In genomic region chr12:47111854-47112253, GRCh38 we compare ENCODE assay signal across 19 cellular contexts. TPM values are rescaled to one million over a fixed set of nuclear protein-coding genes. Genes with fewer than 3 reads are reported as not detected.
DNase-seq lines count a peak whose midpoint lies in the region; ATAC-seq lines count a peak whose summit lies in the region.
"Had no signal": no experiment of that assay in that cellular context is flagged by ENCODE, and none has a peak within 500 bp of the region (broad histone marks: within the 10 kb centered on the region; RNA-seq: fewer than 3 reads in every experiment).

No MANE protein-coding gene starts in this region.

- H3K27ac Mint-ChIP-seq in activated CD4-positive, alpha-beta memory T cell treated with anti-CD3 and anti-CD28 coated beads, Interleukin-2, amount 10 ng/mL, durations not matched to agents 7 days and 5 days: peak overlapping the region; percentile 48
- H3K27ac Mint-ChIP-seq in activated CD4-positive, alpha-beta memory T cell treated with anti-CD3 and anti-CD28 coated beads for 36 hours: no peak overlapping the region
- peak overlapping the region; percentile 50 for H3K27ac Mint-ChIP-seq in activated T-helper 17 cell treated with anti-CD3 and anti-CD28 coated beads, Interleukin-2, amount 50 U/mL, for 72 hours
- peak overlapping the region; percentile 7 for H3K27ac Mint-ChIP-seq in memory B cell
- H3K27ac Mint-ChIP-seq: GM23338, IgD-negative memory B cell had no signal

- POLR2A ChIA-PET in activated CD4-positive, alpha-beta memory T cell treated with anti-CD3 and anti-CD28 coated beads, Interleukin-2, amount 10 ng/mL, durations not matched to agents 7 days and 5 days (lab: Charles Lee): interaction anchor here (0.6 kb wide), 1 partner anchor 11 kb away, joined by 3 read pairs; no protein-coding TSS in a partner anchor
- POLR2A ChIA-PET in activated CD4-positive, alpha-beta memory T cell treated with anti-CD3 and anti-CD28 coated beads for 36 hours (lab: Charles Lee): interaction anchor here (1.1 to 1.7 kb wide), 3 partner anchors 26 to 106 kb away, joined by 3 to 4 read pairs (median 4); no protein-coding TSS in a partner anchor

- no peak for ATAC-seq in activated T-helper 17 cell treated with anti-CD3 and anti-CD28 coated beads, Interleukin-2, amount 50 U/mL, for 72 hours (replicated peaks)
- no peak for ATAC-seq in memory B cell (ENCODE audit: low read depth)
- ATAC-seq: GM12878, GM23338, HCT116 had no signal

- H3K36me3 Mint-ChIP-seq in activated CD4-positive, alpha-beta memory T cell treated with anti-CD3 and anti-CD28 coated beads, Interleukin-2, amount 10 ng/mL, durations not matched to agents 7 days and 5 days (ENCODE audit: low read depth): peaks cover 16% of the 10 kb centered on the region
- peaks cover 14% of the 10 kb centered on the region for H3K36me3 Mint-ChIP-seq in activated CD4-positive, alpha-beta memory T cell treated with anti-CD3 and anti-CD28 coated beads for 36 hours
- H3K36me3 Mint-ChIP-seq in activated T-helper 17 cell treated with anti-CD3 and anti-CD28 coated beads, Interleukin-2, amount 50 U/mL, for 72 hours (ENCODE audit: low read depth): peaks cover 51% of the 10 kb centered on the region
- H3K36me3 Mint-ChIP-seq in memory B cell: peaks cover 27% of the 10 kb centered on the region

- intact Hi-C loops in activated CD4-positive, alpha-beta memory T cell treated with anti-CD3 and anti-CD28 coated beads for 36 hours (cut with micrococcal nuclease): loop anchor here (1.0 to 5.0 kb wide), 4 partner anchors 8 to 283 kb away; no protein-coding TSS in a partner anchor

- in situ Hi-C loops in KBM-7 (cut with MboI; ENCODE audit: low pct_unique_long_range_greater_than_20kb, low sequenced_read_pairs): no loop called here

- no peaks in the 10 kb centered on the region for H3K9me3 ChIP-seq in KOPT-K1 (ENCODE audit: insufficient read depth, low read length, poor library complexity, severe bottlenecking)

- CTCF ChIA-PET in activated CD4-positive, alpha-beta memory T cell treated with anti-CD3 and anti-CD28 coated beads, Interleukin-2, amount 10 ng/mL, durations not matched to agents 7 days and 5 days (lab: Charles Lee): interaction anchor here (1.3 to 1.4 kb wide), 2 partner anchors 40 to 286 kb away, joined by 3 to 4 read pairs; no protein-coding TSS in a partner anchor
- CTCF ChIA-PET in activated CD4-positive, alpha-beta memory T cell treated with anti-CD3 and anti-CD28 coated beads for 36 hours (lab: Charles Lee): interaction anchor here (1.0 kb wide), 1 partner anchor 79 kb away, joined by 4 read pairs; no protein-coding TSS in a partner anchor

- peaks cover 36% of the 10 kb centered on the region for H3K4me1 Mint-ChIP-seq in activated CD4-positive, alpha-beta memory T cell treated with anti-CD3 and anti-CD28 coated beads, Interleukin-2, amount 10 ng/mL, durations not matched to agents 7 days and 5 days
- peaks cover 38% of the 10 kb centered on the region for H3K4me1 Mint-ChIP-seq in activated CD4-positive, alpha-beta memory T cell treated with anti-CD3 and anti-CD28 coated beads for 36 hours (ENCODE audit: low read depth)
- peaks cover 17% of the 10 kb centered on the region for H3K4me1 Mint-ChIP-seq in activated T-helper 17 cell treated with anti-CD3 and anti-CD28 coated beads, Interleukin-2, amount 50 U/mL, for 72 hours
- H3K4me1 Mint-ChIP-seq in memory B cell: peaks cover 2% of the 10 kb centered on the region
- H3K4me1 Mint-ChIP-seq: GM23338 had no signal

- no peaks in the 10 kb centered on the region for H3K36me3 ChIP-seq in KOPT-K1 (ENCODE audit: insufficient read depth, low read length)

- H3K4me3 Mint-ChIP-seq in activated CD4-positive, alpha-beta memory T cell treated with anti-CD3 and anti-CD28 coated beads, Interleukin-2, amount 10 ng/mL, durations not matched to agents 7 days and 5 days: no peak overlapping the region
- no peak overlapping the region for H3K4me3 Mint-ChIP-seq in activated CD4-positive, alpha-beta memory T cell treated with anti-CD3 and anti-CD28 coated beads for 36 hours
- H3K4me3 Mint-ChIP-seq in activated T-helper 17 cell treated with anti-CD3 and anti-CD28 coated beads, Interleukin-2, amount 50 U/mL, for 72 hours: peak overlapping the region; percentile 53
- H3K4me3 Mint-ChIP-seq in memory B cell: no peak overlapping the region
- H3K4me3 Mint-ChIP-seq: GM23338, IgD-negative memory B cell had no signal

- H3K27ac ChIP-seq in KOPT-K1 (ENCODE audit: low read depth, low read length, poor library complexity, severe bottlenecking): peak overlapping the region; percentile 29
- H3K27ac ChIP-seq: HL-60 had no signal

- H3K27me3 Mint-ChIP-seq in activated CD4-positive, alpha-beta memory T cell treated with anti-CD3 and anti-CD28 coated beads, Interleukin-2, amount 10 ng/mL, durations not matched to agents 7 days and 5 days: no peaks in the 10 kb centered on the region
- H3K27me3 Mint-ChIP-seq in activated CD4-positive, alpha-beta memory T cell treated with anti-CD3 and anti-CD28 coated beads for 36 hours: no peaks in the 10 kb centered on the region
- H3K27me3 Mint-ChIP-seq in activated T-helper 17 cell treated with anti-CD3 and anti-CD28 coated beads, Interleukin-2, amount 50 U/mL, for 72 hours: no peaks in the 10 kb centered on the region
- no peaks in the 10 kb centered on the region for H3K27me3 Mint-ChIP-seq in memory B cell
- H3K27me3 Mint-ChIP-seq: IgD-negative memory B cell had no signal

- H3K9me3 Mint-ChIP-seq in activated CD4-positive, alpha-beta memory T cell treated with anti-CD3 and anti-CD28 coated beads, Interleukin-2, amount 10 ng/mL, durations not matched to agents 7 days and 5 days: no peaks in the 10 kb centered on the region
- H3K9me3 Mint-ChIP-seq in activated CD4-positive, alpha-beta memory T cell treated with anti-CD3 and anti-CD28 coated beads for 36 hours: no peaks in the 10 kb centered on the region
- no peaks in the 10 kb centered on the region for H3K9me3 Mint-ChIP-seq in activated T-helper 17 cell treated with anti-CD3 and anti-CD28 coated beads, Interleukin-2, amount 50 U/mL, for 72 hours
- H3K9me3 Mint-ChIP-seq in memory B cell: no peaks in the 10 kb centered on the region
- H3K9me3 Mint-ChIP-seq: CD8-positive, alpha-beta T cell; GM23338; IgD-negative memory B cell had no signal

- DNase-seq in activated CD4-positive, alpha-beta memory T cell treated with anti-CD3 and anti-CD28 coated beads, Interleukin-2, amount 10 ng/mL, durations not matched to agents 7 days and 5 days: no peak
- no peak for DNase-seq in activated CD4-positive, alpha-beta memory T cell treated with anti-CD3 and anti-CD28 coated beads for 36 hours
- DNase-seq in memory B cell (ENCODE audit: low spot score in 2 of 2) (no peak), DMS79 treated with DMSO at 0.1 percent for 48 hours (lab: John Stamatoyannopoulos, UW) (no peak), CD1c-positive myeloid dendritic cell (ENCODE audit: extremely low spot score) (no peak), KBM-7 (no peak)
- DNase-seq: CD8-positive, alpha-beta T cell; DND-41; NCI-H1417; NCI-H187 treated with DMSO at 0.1 percent for 48 hours; NCI-H526 treated with DMSO at 0.1 percent for 48 hours; OCI-M1 had no signal

RNA-seq across cellular contexts. Expression of gene AMIGO2, which starts 32.1 kb away (rescaled TPM):
- 1 to 10 TPM; 6.6 to 7.1 TPM for total RNA-seq in activated CD4-positive, alpha-beta memory T cell treated with anti-CD3 and anti-CD28 coated beads, Interleukin-2, amount 10 ng/mL, durations not matched to agents 7 days and 5 days
- total RNA-seq in activated CD4-positive, alpha-beta memory T cell treated with anti-CD3 and anti-CD28 coated beads for 36 hours: 10 to 100 TPM; 12.4 to 13.6 TPM
- 10 to 100 TPM in 1 of 2 donors, 1 to 10 TPM in 1; 4.9 to 11.7 TPM for total RNA-seq in activated T-helper 17 cell treated with anti-CD3 and anti-CD28 coated beads, Interleukin-2, amount 50 U/mL, for 72 hours

RNA-seq across cellular contexts. Expression of gene PCED1B, which starts 32.4 kb away (rescaled TPM):
- 10 to 100 TPM; 57.1 to 62.2 TPM for total RNA-seq in activated CD4-positive, alpha-beta memory T cell treated with anti-CD3 and anti-CD28 coated beads, Interleukin-2, amount 10 ng/mL, durations not matched to agents 7 days and 5 days
- 100 to 1,000 TPM; 133 to 136 TPM for total RNA-seq in activated CD4-positive, alpha-beta memory T cell treated with anti-CD3 and anti-CD28 coated beads for 36 hours
- 100 to 1,000 TPM in 1 of 2 donors, 10 to 100 TPM in 1; 31.0 to 107 TPM for total RNA-seq in activated T-helper 17 cell treated with anti-CD3 and anti-CD28 coated beads, Interleukin-2, amount 50 U/mL, for 72 hours
